ENCODE assay signal across 19 cellular contexts in the genomic region with DNA sequence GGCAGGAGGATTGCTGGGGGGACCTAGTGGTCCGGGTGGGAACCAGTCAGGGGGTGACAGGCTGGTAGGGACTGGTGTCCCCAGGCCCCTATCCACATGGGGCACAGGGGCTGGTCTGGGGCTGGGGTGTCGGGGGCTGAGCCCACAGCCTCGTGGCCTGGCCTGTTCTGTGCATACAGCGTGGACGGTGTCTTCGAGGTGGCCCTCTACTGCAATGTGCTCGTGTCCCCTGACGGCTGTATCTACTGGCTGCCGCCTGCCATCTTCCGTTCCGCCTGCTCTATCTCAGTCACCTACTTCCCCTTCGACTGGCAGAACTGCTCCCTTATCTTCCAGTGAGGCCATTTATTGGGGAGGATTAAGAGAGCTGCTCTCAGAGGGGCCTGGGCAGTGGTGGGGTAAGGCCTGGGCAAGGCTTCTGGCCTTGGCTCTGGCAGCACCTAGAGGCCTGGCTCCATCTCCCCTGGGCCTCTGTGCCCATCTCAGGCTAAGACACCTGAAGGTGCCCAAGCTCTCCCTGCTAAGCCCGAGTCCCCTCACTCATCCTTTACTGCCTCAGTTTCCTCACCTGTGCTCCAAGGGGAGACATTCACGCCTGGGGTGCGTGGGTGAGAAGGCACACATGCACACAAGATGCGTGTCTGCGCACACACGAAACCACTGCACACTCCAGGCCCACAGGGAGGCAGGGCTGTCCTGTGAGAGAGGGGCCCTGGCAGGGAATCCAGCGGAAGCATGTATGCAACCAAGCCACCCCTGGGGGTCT. TPM values are rescaled to one million over a fixed set of nuclear protein-coding genes. Genes with fewer than 3 reads are reported as not detected.
A peak's percentile ranks its signal among the peaks of the same experiment; 100 is the strongest.
DNase-seq lines count a peak whose midpoint lies in the region; ATAC-seq, FAIRE-seq and TF ChIP-seq lines count a peak whose summit lies in the region.
"Had no signal": no experiment of that assay in that cellular context is flagged by ENCODE, and none has a peak within 500 bp of the region (broad histone marks: within the 10 kb centered on the region; RNA-seq: fewer than 3 reads in every experiment).

No MANE protein-coding gene starts in this region.

- H3K27me3 Mint-ChIP-seq in activated CD8-positive, alpha-beta T cell treated with anti-CD3 and anti-CD28 coated beads for 36 hours = peaks cover under 1% of the 10 kb centered on the region
- peaks cover 9% of the 10 kb centered on the region for H3K27me3 Mint-ChIP-seq in activated CD8-positive, alpha-beta T cell treated with anti-CD3 and anti-CD28 coated beads, Interleukin-2, amount 10 ng/mL, durations not matched to agents 7 days and 5 days (ENCODE audit: low read depth)
- peaks cover 18% of the 10 kb centered on the region for H3K27me3 Mint-ChIP-seq in T-helper 17 cell
- peaks cover 21% of the 10 kb centered on the region in 2 donors for H3K27me3 Mint-ChIP-seq in stimulated activated naive B cell treated with anti-CD40 and anti-IgM and Interleukin-4, amounts not matched to agents 10 μg/mL and 1 μg/mL and 100 μg/mL, for 72 hours

- peaks cover 12% of the 10 kb centered on the region for H3K36me3 Mint-ChIP-seq in activated CD8-positive, alpha-beta T cell treated with anti-CD3 and anti-CD28 coated beads for 36 hours (ENCODE audit: low read depth)
- H3K36me3 Mint-ChIP-seq in activated CD8-positive, alpha-beta T cell treated with anti-CD3 and anti-CD28 coated beads, Interleukin-2, amount 10 ng/mL, durations not matched to agents 7 days and 5 days (ENCODE audit: low read depth) = peaks cover 9% of the 10 kb centered on the region
- no peaks in the 10 kb centered on the region for H3K36me3 Mint-ChIP-seq in T-helper 17 cell (ENCODE audit: low read depth)
- H3K36me3 Mint-ChIP-seq in stimulated activated naive B cell treated with anti-CD40 and anti-IgM and Interleukin-4, amounts not matched to agents 10 μg/mL and 1 μg/mL and 100 μg/mL, for 72 hours = peaks cover 14 to 25% of the 10 kb centered on the region in 2 donors

- TF ChIP-seq EP300 in HepG2 (IDR thresholded peaks at IDR 0.05; ENCODE audit: low read depth in 2 of 2, low read length in 2 of 2) (no peak), HepG2 (CRISPR knock-in tag; IDR thresholded peaks at IDR 0.05; ENCODE audit: borderline replicate concordance) (no peak)

- TF ChIP-seq POLR2A in HepG2 (IDR thresholded peaks at IDR 0.05; ENCODE audit: insufficient read depth in 1 of 2, low read depth in 2 of 2, low read length in 2 of 2) = peak; percentile 16 to 17; a peak in 2 of 4 replicates

- H4K20me1 ChIP-seq in HepG2 (ENCODE audit: insufficient read depth, low read length) = no peaks in the 10 kb centered on the region; the same call in 1 of the 2 replicates

- CTCF ChIA-PET in activated CD8-positive, alpha-beta T cell treated with anti-CD3 and anti-CD28 coated beads for 36 hours (lab: Charles Lee) = no interaction called here
- CTCF ChIA-PET in activated CD8-positive, alpha-beta T cell treated with anti-CD3 and anti-CD28 coated beads, Interleukin-2, amount 10 ng/mL, durations not matched to agents 7 days and 5 days (lab: Charles Lee) = no interaction called here
- CTCF ChIA-PET in HepG2 (lab: Yijun Ruan, JAX; ENCODE audit: low intra/inter-chr PET ratio, low total read pairs) = no interaction called here

- POLR2A ChIA-PET in activated CD8-positive, alpha-beta T cell treated with anti-CD3 and anti-CD28 coated beads for 36 hours (lab: Charles Lee) = interaction anchor here (0.7 kb wide), 1 partner anchor 734 kb away, joined by 3 read pairs; no protein-coding TSS in a partner anchor
- POLR2A ChIA-PET in activated CD8-positive, alpha-beta T cell treated with anti-CD3 and anti-CD28 coated beads, Interleukin-2, amount 10 ng/mL, durations not matched to agents 7 days and 5 days (lab: Charles Lee) = interaction anchor here (0.6 kb wide), 1 partner anchor 121 kb away, joined by 3 read pairs; no protein-coding TSS in a partner anchor
- POLR2A ChIA-PET in HepG2 (lab: Yijun Ruan, JAX) = no interaction called here

- H3K4me1 Mint-ChIP-seq in activated CD8-positive, alpha-beta T cell treated with anti-CD3 and anti-CD28 coated beads for 36 hours (ENCODE audit: low read depth) = peaks cover 14% of the 10 kb centered on the region
- H3K4me1 Mint-ChIP-seq in activated CD8-positive, alpha-beta T cell treated with anti-CD3 and anti-CD28 coated beads, Interleukin-2, amount 10 ng/mL, durations not matched to agents 7 days and 5 days (ENCODE audit: low read depth) = peaks cover 19% of the 10 kb centered on the region
- H3K4me1 Mint-ChIP-seq in T-helper 17 cell = peaks cover 20% of the 10 kb centered on the region
- H3K4me1 Mint-ChIP-seq in stimulated activated naive B cell treated with anti-CD40 and anti-IgM and Interleukin-4, amounts not matched to agents 10 μg/mL and 1 μg/mL and 100 μg/mL, for 72 hours = peaks cover 22 to 43% of the 10 kb centered on the region in 2 donors

- WGBS in HepG2 (ENCODE audit: low lambda C conversion rate) = 75% methylated on average over 17 of the region's 19 CpGs

- intact Hi-C loops in activated CD8-positive, alpha-beta T cell treated with anti-CD3 and anti-CD28 coated beads for 36 hours (cut with micrococcal nuclease) = no loop called here
- intact Hi-C loops in HepG2 (cut with micrococcal nuclease; ENCODE audit: unreplicated experiment) = no loop called here

- no peaks in the 10 kb centered on the region for H3K9me3 Mint-ChIP-seq in activated CD8-positive, alpha-beta T cell treated with anti-CD3 and anti-CD28 coated beads for 36 hours
- no peaks in the 10 kb centered on the region for H3K9me3 Mint-ChIP-seq in activated CD8-positive, alpha-beta T cell treated with anti-CD3 and anti-CD28 coated beads, Interleukin-2, amount 10 ng/mL, durations not matched to agents 7 days and 5 days (ENCODE audit: insufficient read depth)
- H3K9me3 Mint-ChIP-seq in stimulated activated naive B cell treated with anti-CD40 and anti-IgM and Interleukin-4, amounts not matched to agents 10 μg/mL and 1 μg/mL and 100 μg/mL, for 72 hours = peaks cover 2 to 4% of the 10 kb centered on the region in 2 donors

- peak; percentile 17 for ATAC-seq in activated CD8-positive, alpha-beta T cell treated with anti-CD3 and anti-CD28 coated beads for 36 hours
- ATAC-seq in activated CD8-positive, alpha-beta T cell treated with anti-CD3 and anti-CD28 coated beads, Interleukin-2, amount 10 ng/mL, durations not matched to agents 7 days and 5 days = no peak
- ATAC-seq in T-helper 17 cell = peak; percentile 27
- peak; percentile 7; the same call in 2 of the 3 replicates for ATAC-seq in HepG2
- peak; percentile 43 to 58 for ATAC-seq in stimulated activated naive B cell treated with anti-CD40 and anti-IgM and Interleukin-4, amounts not matched to agents 10 μg/mL and 1 μg/mL and 100 μg/mL, for 72 hours (replicated peaks)
- no peak for ATAC-seq in foreskin keratinocyte

- FAIRE-seq in HepG2 (lab: Jason Lieb, UNC) = no peak
- FAIRE-seq: A204.1, endometrium, GM19239 had no signal

- no peaks in the 10 kb centered on the region for H3K79me2 ChIP-seq in HepG2 (ENCODE audit: insufficient read depth, low read length)

- BruUV-seq in HepG2 (replicated peaks; lab: Mats Ljungman, UMichigan) = no TSS peak

- in situ Hi-C loops in HepG2 (cut with HindIII; ENCODE audit: extremely low pct_ligation_motif_present, low pct_unique_long_range_greater_than_20kb) (no loop called here), GM13976 (cut with MboI; ENCODE audit: low sequenced_read_pairs, unreplicated experiment) (no loop called here)

- TF ChIP-seq RAD21 in HepG2 (CRISPR knock-in tag; IDR thresholded peaks at IDR 0.05) = no peak

- no peak overlapping the region for H3K27ac ChIP-seq in HepG2 (ENCODE audit: extremely low read length, insufficient read depth, low read length)
- no peak overlapping the region for H3K27ac ChIP-seq in foreskin keratinocyte
- H3K27ac ChIP-seq: HL-60 had no signal

- H3K27ac Mint-ChIP-seq in activated CD8-positive, alpha-beta T cell treated with anti-CD3 and anti-CD28 coated beads for 36 hours = no peak overlapping the region
- no peak overlapping the region for H3K27ac Mint-ChIP-seq in activated CD8-positive, alpha-beta T cell treated with anti-CD3 and anti-CD28 coated beads, Interleukin-2, amount 10 ng/mL, durations not matched to agents 7 days and 5 days
- no peak overlapping the region for H3K27ac Mint-ChIP-seq in T-helper 17 cell
- H3K27ac Mint-ChIP-seq in stimulated activated naive B cell treated with anti-CD40 and anti-IgM and Interleukin-4, amounts not matched to agents 10 μg/mL and 1 μg/mL and 100 μg/mL, for 72 hours = peak overlapping the region; percentile 27

- no peak for DNase-seq in activated CD8-positive, alpha-beta T cell treated with anti-CD3 and anti-CD28 coated beads for 36 hours
- DNase-seq in activated CD8-positive, alpha-beta T cell treated with anti-CD3 and anti-CD28 coated beads, Interleukin-2, amount 10 ng/mL, durations not matched to agents 7 days and 5 days = no peak
- no peak for DNase-seq in T-helper 17 cell
- no peak for DNase-seq in HepG2 (ENCODE audit: low spot score)
- DNase-seq in stimulated activated naive B cell treated with anti-CD40 and anti-IgM and Interleukin-4, amounts not matched to agents 10 μg/mL and 1 μg/mL and 100 μg/mL, for 72 hours = no peak
- DNase-seq in GM13976 (ENCODE audit: low spot score) = no peak
- no peak for DNase-seq in NCI-H2081 treated with DMSO at 0.1 percent for 48 hours (lab: John Stamatoyannopoulos, UW)
- no peak for DNase-seq in foreskin keratinocyte
- DNase-seq: COR-L47, foreskin fibroblast, GDM1, Kasumi-1, NCI-H1694, NCI-H524 had no signal

- H3K4me1 ChIP-seq in HepG2 (ENCODE audit: insufficient read depth, low read length) = peaks cover 2% of the 10 kb centered on the region; the same call in 1 of the 2 replicates
- no peaks in the 10 kb centered on the region for H3K4me1 ChIP-seq in foreskin keratinocyte

- H3K9me3 ChIP-seq in T-helper 17 cell (ENCODE audit: control insufficient read depth, low read length, poor library complexity, severe bottlenecking) (no peaks in the 10 kb centered on the region), HepG2 (ENCODE audit: low read length) (peaks cover 2% of the 10 kb centered on the region)

- peaks cover 0 to 1% of the 10 kb centered on the region in 2 experiments; a peak in 1 of 5 replicates for H3K36me3 ChIP-seq in HepG2 (replicated peaks in 1 of 2; ENCODE audit: control insufficient read depth in 1 of 2, insufficient read depth in 2 of 2, low read length in 2 of 2)

- H3K27me3 ChIP-seq in HepG2 (ENCODE audit: control insufficient read depth in 1 of 2, insufficient read depth in 2 of 2, low read length in 2 of 2) (no peaks in the 10 kb centered on the region; a peak in 1 of 5 replicates), foreskin keratinocyte (peaks cover 13% of the 10 kb centered on the region)

- H3K4me3 Mint-ChIP-seq in activated CD8-positive, alpha-beta T cell treated with anti-CD3 and anti-CD28 coated beads for 36 hours = no peak overlapping the region
- H3K4me3 Mint-ChIP-seq in activated CD8-positive, alpha-beta T cell treated with anti-CD3 and anti-CD28 coated beads, Interleukin-2, amount 10 ng/mL, durations not matched to agents 7 days and 5 days = no peak overlapping the region
- no peak overlapping the region for H3K4me3 Mint-ChIP-seq in T-helper 17 cell
- no peak overlapping the region for H3K4me3 Mint-ChIP-seq in stimulated activated naive B cell treated with anti-CD40 and anti-IgM and Interleukin-4, amounts not matched to agents 10 μg/mL and 1 μg/mL and 100 μg/mL, for 72 hours

- no peak overlapping the region for H3K4me3 ChIP-seq in HepG2 (replicated peaks in 1 of 3; ENCODE audit: insufficient read depth in 1 of 3, low read depth in 2 of 3, low read length in 3 of 3)

- H2AFZ ChIP-seq in HepG2 (ENCODE audit: low read length) = no peak overlapping the region

- no peak overlapping the region for H3K4me2 ChIP-seq in HepG2 (ENCODE audit: low read depth, low read length)

- TF ChIP-seq CTCF in activated CD8-positive, alpha-beta T cell treated with anti-CD3 and anti-CD28 coated beads for 36 hours (IDR thresholded peaks at IDR 0.05) = no peak
- TF ChIP-seq CTCF in HepG2 (CRISPR knock-in tag; IDR thresholded peaks at IDR 0.05) = no peak
- TF ChIP-seq CTCF in GM13976 (IDR thresholded peaks at IDR 0.05; ENCODE audit: borderline replicate concordance, control extremely low read depth, extremely low read depth, insufficient read depth, missing control alignments) = no peak
- no peak for TF ChIP-seq CTCF in foreskin keratinocyte (conservative IDR thresholded peaks at IDR 0.05)

- no peak overlapping the region for H3K9ac ChIP-seq in HepG2 (ENCODE audit: insufficient read depth, low read depth, low read length)

RNA-seq across cellular contexts. Expression of gene CHRNG, which starts 1.9 kb away (rescaled TPM):
- total RNA-seq in activated CD8-positive, alpha-beta T cell treated with anti-CD3 and anti-CD28 coated beads for 36 hours = not detected
- not detected for total RNA-seq in activated CD8-positive, alpha-beta T cell treated with anti-CD3 and anti-CD28 coated beads, Interleukin-2, amount 10 ng/mL, durations not matched to agents 7 days and 5 days
- total RNA-seq in T-helper 17 cell = not detected
- not detected in 2 replicates for total RNA-seq in HepG2 (2016; rRNA removed; fragmentation: Illumina TruSeq; extraction: Trizol)
- total RNA-seq in HepG2 (2016; cell fraction: cytosol; rRNA removed; fragmentation: Illumina TruSeq; extraction: Trizol; ENCODE audit: low read depth) = not detected in 2 replicates
- not detected in 2 replicates for total RNA-seq in HepG2 (2016; cell fraction: insoluble cytoplasmic fraction; rRNA removed; fragmentation: Illumina TruSeq; extraction: Trizol)
- total RNA-seq in HepG2 (2016; cell fraction: membrane; rRNA removed; fragmentation: Illumina TruSeq; extraction: Trizol) = not detected in 2 replicates
- not detected in 2 replicates for total RNA-seq in HepG2 (2016; cell fraction: nucleus; rRNA removed; fragmentation: Illumina TruSeq; extraction: Trizol)
- polyA plus RNA-seq in HepG2 (2011; rRNA removed) = not detected in 2 replicates
- not detected in 2 replicates for polyA plus RNA-seq in HepG2 (2011; cell fraction: cytosol; rRNA removed)
- not detected in 2 replicates for polyA plus RNA-seq in HepG2 (2011; cell fraction: nucleus; rRNA removed)
- 0.05 and 0.21 TPM in 2 replicates for polyA plus RNA-seq in HepG2 (2012)
- polyA plus RNA-seq in HepG2 (2016; cell fraction: cytosol; fragmentation: Illumina TruSeq; extraction: Trizol; ENCODE audit: low read depth) = not detected in 2 replicates
- polyA plus RNA-seq in HepG2 (2016; cell fraction: insoluble cytoplasmic fraction; fragmentation: Illumina TruSeq; extraction: Trizol; ENCODE audit: low read depth) = not detected in 2 replicates
- not detected in 2 replicates for polyA plus RNA-seq in HepG2 (2016; cell fraction: membrane; fragmentation: Illumina TruSeq; extraction: Trizol; ENCODE audit: low read depth)
- polyA plus RNA-seq in HepG2 (2016; cell fraction: nucleus; fragmentation: Illumina TruSeq; extraction: Trizol; ENCODE audit: insufficient read depth, low read depth) = not detected in 2 replicates
- polyA minus RNA-seq in HepG2 (2011; rRNA and poly(A)+ RNA removed; ENCODE audit: low replicate concordance) = not detected in 2 replicates
- polyA minus RNA-seq in HepG2 (2011; cell fraction: cytosol; rRNA and poly(A)+ RNA removed) = not detected in 2 replicates
- not detected in 2 replicates for polyA minus RNA-seq in HepG2 (2011; cell fraction: nucleus; rRNA and poly(A)+ RNA removed)
- not detected in 2 replicates for total RNA-seq in foreskin keratinocyte
- polyA plus RNA-seq in foreskin keratinocyte = not detected in 2 replicates
- total RNA-seq: osteocyte had no signal

RNA-seq across cellular contexts. Expression of gene TIGD1, which starts 9.0 kb away (rescaled TPM):
- 1 to 10 TPM; 8.3 to 8.7 TPM for total RNA-seq in activated CD8-positive, alpha-beta T cell treated with anti-CD3 and anti-CD28 coated beads for 36 hours
- total RNA-seq in activated CD8-positive, alpha-beta T cell treated with anti-CD3 and anti-CD28 coated beads, Interleukin-2, amount 10 ng/mL, durations not matched to agents 7 days and 5 days = 1 to 10 TPM; 7.5 to 7.7 TPM
- total RNA-seq in T-helper 17 cell (10 to 100 TPM; 14.6 to 17.2 TPM), HepG2 (2016; rRNA removed; fragmentation: Illumina TruSeq; extraction: Trizol) (4.3 and 9.5 TPM in 2 replicates), foreskin keratinocyte (1.4 and 2.1 TPM in 2 replicates)
- 2.2 and 3.3 TPM in 2 replicates for total RNA-seq in HepG2 (2016; cell fraction: cytosol; rRNA removed; fragmentation: Illumina TruSeq; extraction: Trizol; ENCODE audit: low read depth)
- total RNA-seq in HepG2 (2016; cell fraction: insoluble cytoplasmic fraction; rRNA removed; fragmentation: Illumina TruSeq; extraction: Trizol) = 3.3 and 9.6 TPM in 2 replicates
- 3.5 and 3.7 TPM in 2 replicates for total RNA-seq in HepG2 (2016; cell fraction: membrane; rRNA removed; fragmentation: Illumina TruSeq; extraction: Trizol)
- 21.5 and 23.5 TPM in 2 replicates for total RNA-seq in HepG2 (2016; cell fraction: nucleus; rRNA removed; fragmentation: Illumina TruSeq; extraction: Trizol)
- polyA plus RNA-seq in HepG2 (2011; rRNA removed) (3.5 and 4.1 TPM in 2 replicates), foreskin keratinocyte (0.58 and 0.68 TPM in 2 replicates)
- polyA plus RNA-seq in HepG2 (2011; cell fraction: cytosol; rRNA removed) = 1.5 and 2.4 TPM in 2 replicates
- 9.8 and 13.9 TPM in 2 replicates for polyA plus RNA-seq in HepG2 (2011; cell fraction: nucleus; rRNA removed)
- 3.0 and 5.2 TPM in 2 replicates for polyA plus RNA-seq in HepG2 (2012)
- 0.81 and 0.84 TPM in 2 replicates for polyA plus RNA-seq in HepG2 (2016; cell fraction: cytosol; fragmentation: Illumina TruSeq; extraction: Trizol; ENCODE audit: low read depth)
- polyA plus RNA-seq in HepG2 (2016; cell fraction: insoluble cytoplasmic fraction; fragmentation: Illumina TruSeq; extraction: Trizol; ENCODE audit: low read depth) = 2.8 and 3.7 TPM in 2 replicates
- polyA plus RNA-seq in HepG2 (2016; cell fraction: membrane; fragmentation: Illumina TruSeq; extraction: Trizol; ENCODE audit: low read depth) = 1.3 and 1.4 TPM in 2 replicates
- 10.9 and 11.9 TPM in 2 replicates for polyA plus RNA-seq in HepG2 (2016; cell fraction: nucleus; fragmentation: Illumina TruSeq; extraction: Trizol; ENCODE audit: insufficient read depth, low read depth)
- 4.3 and 8.7 TPM in 2 replicates for polyA minus RNA-seq in HepG2 (2011; rRNA and poly(A)+ RNA removed; ENCODE audit: low replicate concordance)
- 1.8 and 2.4 TPM in 2 replicates for polyA minus RNA-seq in HepG2 (2011; cell fraction: cytosol; rRNA and poly(A)+ RNA removed)
- polyA minus RNA-seq in HepG2 (2011; cell fraction: nucleus; rRNA and poly(A)+ RNA removed) = 59.7 and 61.4 TPM in 2 replicates

RNA-seq across cellular contexts. Expression of gene EIF4E2, which starts 9.1 kb away (rescaled TPM):
- total RNA-seq in activated CD8-positive, alpha-beta T cell treated with anti-CD3 and anti-CD28 coated beads for 36 hours = 10 to 100 TPM; 49.2 to 50.4 TPM
- total RNA-seq in activated CD8-positive, alpha-beta T cell treated with anti-CD3 and anti-CD28 coated beads, Interleukin-2, amount 10 ng/mL, durations not matched to agents 7 days and 5 days = 10 to 100 TPM; 68.5 to 76.7 TPM
- total RNA-seq in T-helper 17 cell (10 to 100 TPM; 52.1 to 58.8 TPM), HepG2 (2016; rRNA removed; fragmentation: Illumina TruSeq; extraction: Trizol) (101 and 128 TPM in 2 replicates), foreskin keratinocyte (74.7 and 79.2 TPM in 2 replicates)
- 29.6 and 31.9 TPM in 2 replicates for total RNA-seq in HepG2 (2016; cell fraction: cytosol; rRNA removed; fragmentation: Illumina TruSeq; extraction: Trizol; ENCODE audit: low read depth)
- 108 and 125 TPM in 2 replicates for total RNA-seq in HepG2 (2016; cell fraction: insoluble cytoplasmic fraction; rRNA removed; fragmentation: Illumina TruSeq; extraction: Trizol)
- 48.3 and 55.2 TPM in 2 replicates for total RNA-seq in HepG2 (2016; cell fraction: membrane; rRNA removed; fragmentation: Illumina TruSeq; extraction: Trizol)
- 54.3 and 63.2 TPM in 2 replicates for total RNA-seq in HepG2 (2016; cell fraction: nucleus; rRNA removed; fragmentation: Illumina TruSeq; extraction: Trizol)
- polyA plus RNA-seq in HepG2 (2011; rRNA removed) (25.0 and 30.3 TPM in 2 replicates), foreskin keratinocyte (83.3 and 84.4 TPM in 2 replicates)
- polyA plus RNA-seq in HepG2 (2011; cell fraction: cytosol; rRNA removed) = 27.2 and 34.2 TPM in 2 replicates
- polyA plus RNA-seq in HepG2 (2011; cell fraction: nucleus; rRNA removed) = 33.9 and 49.1 TPM in 2 replicates
- polyA plus RNA-seq in HepG2 (2012) = 68.3 and 79.6 TPM in 2 replicates
- polyA plus RNA-seq in HepG2 (2016; cell fraction: cytosol; fragmentation: Illumina TruSeq; extraction: Trizol; ENCODE audit: low read depth) = 33.6 and 34.9 TPM in 2 replicates
- 140 and 153 TPM in 2 replicates for polyA plus RNA-seq in HepG2 (2016; cell fraction: insoluble cytoplasmic fraction; fragmentation: Illumina TruSeq; extraction: Trizol; ENCODE audit: low read depth)
- 39.6 and 46.6 TPM in 2 replicates for polyA plus RNA-seq in HepG2 (2016; cell fraction: membrane; fragmentation: Illumina TruSeq; extraction: Trizol; ENCODE audit: low read depth)
- polyA plus RNA-seq in HepG2 (2016; cell fraction: nucleus; fragmentation: Illumina TruSeq; extraction: Trizol; ENCODE audit: insufficient read depth, low read depth) = 78.2 and 79.4 TPM in 2 replicates
- 14.0 and 21.7 TPM in 2 replicates for polyA minus RNA-seq in HepG2 (2011; rRNA and poly(A)+ RNA removed; ENCODE audit: low replicate concordance)
- 12.3 and 14.2 TPM in 2 replicates for polyA minus RNA-seq in HepG2 (2011; cell fraction: cytosol; rRNA and poly(A)+ RNA removed)
- 73.8 and 82.7 TPM in 2 replicates for polyA minus RNA-seq in HepG2 (2011; cell fraction: nucleus; rRNA and poly(A)+ RNA removed)

RNA-seq across cellular contexts. Expression of gene CHRND, which starts 15.4 kb away (rescaled TPM):
- not detected for total RNA-seq in activated CD8-positive, alpha-beta T cell treated with anti-CD3 and anti-CD28 coated beads for 36 hours
- total RNA-seq in activated CD8-positive, alpha-beta T cell treated with anti-CD3 and anti-CD28 coated beads, Interleukin-2, amount 10 ng/mL, durations not matched to agents 7 days and 5 days = not detected
- total RNA-seq in T-helper 17 cell = not detected
- 0.10 TPM in 1 of 2 replicates, not detected in the other for total RNA-seq in HepG2 (2016; rRNA removed; fragmentation: Illumina TruSeq; extraction: Trizol)
- total RNA-seq in HepG2 (2016; cell fraction: cytosol; rRNA removed; fragmentation: Illumina TruSeq; extraction: Trizol; ENCODE audit: low read depth) = not detected in 2 replicates
- total RNA-seq in HepG2 (2016; cell fraction: insoluble cytoplasmic fraction; rRNA removed; fragmentation: Illumina TruSeq; extraction: Trizol) = not detected in 2 replicates
- 0.07 and 0.25 TPM in 2 replicates for total RNA-seq in HepG2 (2016; cell fraction: membrane; rRNA removed; fragmentation: Illumina TruSeq; extraction: Trizol)
- total RNA-seq in HepG2 (2016; cell fraction: nucleus; rRNA removed; fragmentation: Illumina TruSeq; extraction: Trizol) = not detected in 2 replicates
- polyA plus RNA-seq in HepG2 (2011; rRNA removed) = 0.13 and 0.18 TPM in 2 replicates
- 0.08 and 0.14 TPM in 2 replicates for polyA plus RNA-seq in HepG2 (2011; cell fraction: cytosol; rRNA removed)
- polyA plus RNA-seq in HepG2 (2011; cell fraction: nucleus; rRNA removed) = 0.12 and 0.24 TPM in 2 replicates
- 0.13 and 0.32 TPM in 2 replicates for polyA plus RNA-seq in HepG2 (2012)
- polyA plus RNA-seq in HepG2 (2016; cell fraction: cytosol; fragmentation: Illumina TruSeq; extraction: Trizol; ENCODE audit: low read depth) = 0.10 and 0.12 TPM in 2 replicates
- not detected in 2 replicates for polyA plus RNA-seq in HepG2 (2016; cell fraction: insoluble cytoplasmic fraction; fragmentation: Illumina TruSeq; extraction: Trizol; ENCODE audit: low read depth)
- 0.11 and 0.52 TPM in 2 replicates for polyA plus RNA-seq in HepG2 (2016; cell fraction: membrane; fragmentation: Illumina TruSeq; extraction: Trizol; ENCODE audit: low read depth)
- polyA plus RNA-seq in HepG2 (2016; cell fraction: nucleus; fragmentation: Illumina TruSeq; extraction: Trizol; ENCODE audit: insufficient read depth, low read depth) = 0.26 TPM in 1 of 2 replicates, not detected in the other
- 0.28 TPM in 1 of 2 replicates, not detected in the other for polyA minus RNA-seq in HepG2 (2011; rRNA and poly(A)+ RNA removed; ENCODE audit: low replicate concordance)
- polyA minus RNA-seq in HepG2 (2011; cell fraction: cytosol; rRNA and poly(A)+ RNA removed) = not detected in 2 replicates
- polyA minus RNA-seq in HepG2 (2011; cell fraction: nucleus; rRNA and poly(A)+ RNA removed) = not detected in 2 replicates
- not detected in 2 replicates for total RNA-seq in foreskin keratinocyte
- not detected in 2 replicates for polyA plus RNA-seq in foreskin keratinocyte
- total RNA-seq: osteocyte had no signal

RNA-seq across cellular contexts. Expression of gene PRSS56, which starts 21.2 kb away (rescaled TPM):
- not detected for total RNA-seq in activated CD8-positive, alpha-beta T cell treated with anti-CD3 and anti-CD28 coated beads for 36 hours
- not detected for total RNA-seq in activated CD8-positive, alpha-beta T cell treated with anti-CD3 and anti-CD28 coated beads, Interleukin-2, amount 10 ng/mL, durations not matched to agents 7 days and 5 days
- total RNA-seq in T-helper 17 cell (not detected), HepG2 (2016; rRNA removed; fragmentation: Illumina TruSeq; extraction: Trizol) (not detected in 2 replicates), foreskin keratinocyte (not detected in 2 replicates)
- total RNA-seq in HepG2 (2016; cell fraction: cytosol; rRNA removed; fragmentation: Illumina TruSeq; extraction: Trizol; ENCODE audit: low read depth) = not detected in 2 replicates
- 0.09 TPM in 1 of 2 replicates, not detected in the other for total RNA-seq in HepG2 (2016; cell fraction: insoluble cytoplasmic fraction; rRNA removed; fragmentation: Illumina TruSeq; extraction: Trizol)
- total RNA-seq in HepG2 (2016; cell fraction: membrane; rRNA removed; fragmentation: Illumina TruSeq; extraction: Trizol) = not detected in 2 replicates
- total RNA-seq in HepG2 (2016; cell fraction: nucleus; rRNA removed; fragmentation: Illumina TruSeq; extraction: Trizol) = not detected in 2 replicates
- polyA plus RNA-seq in HepG2 (2011; rRNA removed) (not detected in 2 replicates), foreskin keratinocyte (not detected in 2 replicates)
- not detected in 2 replicates for polyA plus RNA-seq in HepG2 (2011; cell fraction: cytosol; rRNA removed)
- not detected in 2 replicates for polyA plus RNA-seq in HepG2 (2011; cell fraction: nucleus; rRNA removed)
- not detected in 2 replicates for polyA plus RNA-seq in HepG2 (2012)
- not detected in 2 replicates for polyA plus RNA-seq in HepG2 (2016; cell fraction: cytosol; fragmentation: Illumina TruSeq; extraction: Trizol; ENCODE audit: low read depth)
- polyA plus RNA-seq in HepG2 (2016; cell fraction: insoluble cytoplasmic fraction; fragmentation: Illumina TruSeq; extraction: Trizol; ENCODE audit: low read depth) = not detected in 2 replicates
- not detected in 2 replicates for polyA plus RNA-seq in HepG2 (2016; cell fraction: membrane; fragmentation: Illumina TruSeq; extraction: Trizol; ENCODE audit: low read depth)
- not detected in 2 replicates for polyA plus RNA-seq in HepG2 (2016; cell fraction: nucleus; fragmentation: Illumina TruSeq; extraction: Trizol; ENCODE audit: insufficient read depth, low read depth)
- not detected in 2 replicates for polyA minus RNA-seq in HepG2 (2011; rRNA and poly(A)+ RNA removed; ENCODE audit: low replicate concordance)
- not detected in 2 replicates for polyA minus RNA-seq in HepG2 (2011; cell fraction: cytosol; rRNA and poly(A)+ RNA removed)
- not detected in 2 replicates for polyA minus RNA-seq in HepG2 (2011; cell fraction: nucleus; rRNA and poly(A)+ RNA removed)
- total RNA-seq: osteocyte had no signal

Comparison
In these comparisons a context has a peak if more than half of its experiments do, and no peak if none do; other contexts are left out.
1. ATAC-seq: peak in activated CD8-positive, alpha-beta T cell treated with anti-CD3 and anti-CD28 coated beads for 36 hours (single experiment), T-helper 17 cell (single experiment), HepG2 (single experiment) and stimulated activated naive B cell treated with anti-CD40 and anti-IgM and Interleukin-4, amounts not matched to agents 10 μg/mL and 1 μg/mL and 100 μg/mL, for 72 hours (2 of 2); none in activated CD8-positive, alpha-beta T cell treated with anti-CD3 and anti-CD28 coated beads, Interleukin-2, amount 10 ng/mL, durations not matched to agents 7 days and 5 days (single experiment) and foreskin keratinocyte (single experiment).